1 cellular context compared by ENCODE assay signal in the genomic region with DNA sequence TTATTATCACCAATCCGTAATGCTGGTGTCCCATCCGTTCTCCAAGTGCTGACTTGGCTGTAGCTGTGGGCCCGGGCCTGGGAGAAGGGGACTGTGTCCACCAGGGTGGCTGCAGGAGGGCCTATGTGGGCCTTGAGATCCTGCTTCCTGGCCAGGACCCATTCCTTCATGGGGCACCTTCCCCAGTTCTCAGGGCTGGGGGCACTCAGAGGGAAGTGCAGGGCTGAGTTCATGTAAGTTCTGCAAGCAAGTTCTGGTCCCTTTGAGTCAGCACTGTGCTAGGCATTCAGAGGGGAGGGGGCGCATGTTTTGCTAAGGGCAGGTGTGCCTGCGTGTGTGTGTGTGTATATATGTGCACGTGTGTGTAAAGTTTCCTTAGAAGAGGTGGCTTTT.
TF ChIP-seq lines count a peak whose summit lies in the region.

No MANE protein-coding gene starts in this region.

TF ChIP-seq in H1, 55 proteins besides CTCF, POLR2A, EP300 and RAD21 (continued from another document):
- TF ChIP-seq ZNF274 (IDR thresholded peaks at IDR 0.05; ENCODE audit: borderline replicate concordance, extremely low read depth, low read length) (no peak), BACH1 (IDR thresholded peaks at IDR 0.05; ENCODE audit: low read length) (no peak), RXRA (IDR thresholded peaks at IDR 0.05; ENCODE audit: insufficient read depth, low read depth, low read length) (no peak), NRF1 (IDR thresholded peaks at IDR 0.05; ENCODE audit: low read depth, low read length) (no peak), SRF (IDR thresholded peaks at IDR 0.05; ENCODE audit: low read depth, low read length) (no peak), GABPA (IDR thresholded peaks at IDR 0.05; ENCODE audit: borderline replicate concordance, insufficient read depth, low read length) (no peak)
